Comparison of ENCODE assay signal across 17 cellular contexts in the genomic region with DNA sequence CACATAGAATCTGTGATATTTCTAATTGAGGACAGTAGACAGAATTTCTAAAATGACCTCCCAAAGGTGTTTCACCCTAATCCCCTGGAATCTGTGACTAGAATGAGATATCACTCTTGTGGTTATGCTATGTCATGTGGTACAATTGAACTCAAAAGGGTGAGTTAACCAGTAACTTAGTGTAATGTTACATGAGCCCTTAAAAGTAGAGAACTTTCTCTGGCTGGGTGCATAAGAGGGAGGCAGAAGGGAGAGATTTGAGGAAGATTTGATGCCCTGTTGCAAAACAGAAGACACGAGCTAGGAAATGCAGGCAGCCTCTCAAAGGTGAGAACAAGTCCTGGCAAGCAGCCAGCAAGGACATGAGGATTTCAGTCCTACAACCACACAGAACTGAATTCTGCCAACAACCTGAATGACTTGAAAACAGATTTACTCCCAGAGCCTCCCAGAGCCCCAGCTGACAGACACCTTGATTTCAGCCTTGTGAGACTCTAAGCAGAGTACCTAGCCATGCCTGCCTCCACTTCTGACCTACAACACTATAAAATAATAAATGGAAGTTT.
"Had no signal": no experiment of that assay in that cellular context is flagged by ENCODE, and none has a peak within 500 bp of the region (broad histone marks: within the 10 kb centered on the region; RNA-seq: fewer than 3 reads in every experiment).

No MANE protein-coding gene starts in this region.

- H3K27ac Mint-ChIP-seq: activated T-helper 17 cell treated with anti-CD3 and anti-CD28 coated beads, Interleukin-2, amount 50 U/mL, for 72 hours; dendritic cell treated with granulocyte-macrophage colony-stimulating factor and Interleukin-4, amounts not matched to agents 40 ng/mL and 50 ng/mL, for 4 days; memory B cell; natural killer cell; stimulated activated memory B cell treated with anti-CD40 and anti-IgM and Interleukin-4, amounts not matched to agents 10 μg/mL and 1 μg/mL and 100 μg/mL, for 72 hours had no signal

- DNase-seq: activated CD4-positive, alpha-beta T cell treated with anti-CD3 and anti-CD28 coated beads, Interleukin-2, amount 50 U/mL, for 48 hours; activated naive CD4-positive, alpha-beta T cell treated with Interleukin-2 at 50 U/mL for 16 hours; cerebellar nuclear complex; effector memory CD4-positive, alpha-beta T cell; gastrocnemius medialis; left ventricle myocardium inferior; natural killer cell had no signal

- H3K36me3 ChIP-seq: ascending aorta, breast epithelium, gastrocnemius medialis, left ventricle myocardium inferior, neutrophil had no signal

- H2AFZ ChIP-seq: parathyroid adenoma had no signal

- H3K36me3 Mint-ChIP-seq: memory B cell; natural killer cell; stimulated activated memory B cell treated with anti-CD40 and anti-IgM and Interleukin-4, amounts not matched to agents 10 μg/mL and 1 μg/mL and 100 μg/mL, for 72 hours had no signal

- H3K4me3 ChIP-seq: ascending aorta, breast epithelium, gastrocnemius medialis, left ventricle myocardium inferior had no signal

- H3K9me3 ChIP-seq: gastrocnemius medialis had no signal

- H3K79me2 ChIP-seq: parathyroid adenoma had no signal

- H3K4me3 Mint-ChIP-seq: activated T-helper 17 cell treated with anti-CD3 and anti-CD28 coated beads, Interleukin-2, amount 50 U/mL, for 72 hours; dendritic cell treated with granulocyte-macrophage colony-stimulating factor and Interleukin-4, amounts not matched to agents 40 ng/mL and 50 ng/mL, for 4 days; memory B cell; natural killer cell; stimulated activated memory B cell treated with anti-CD40 and anti-IgM and Interleukin-4, amounts not matched to agents 10 μg/mL and 1 μg/mL and 100 μg/mL, for 72 hours had no signal

- ATAC-seq: activated T-helper 17 cell treated with anti-CD3 and anti-CD28 coated beads, Interleukin-2, amount 50 U/mL, for 72 hours; gastrocnemius medialis; natural killer cell; stimulated activated memory B cell treated with anti-CD40 and anti-IgM and Interleukin-4, amounts not matched to agents 10 μg/mL and 1 μg/mL and 100 μg/mL, for 72 hours had no signal

- H3K4me1 ChIP-seq: ascending aorta, breast epithelium, gastrocnemius medialis, left ventricle myocardium inferior, parathyroid adenoma had no signal

- H3K9ac ChIP-seq: parathyroid adenoma had no signal

- H3K9me3 Mint-ChIP-seq: activated T-helper 17 cell treated with anti-CD3 and anti-CD28 coated beads, Interleukin-2, amount 50 U/mL, for 72 hours; natural killer cell had no signal

- H3K4me1 Mint-ChIP-seq: activated T-helper 17 cell treated with anti-CD3 and anti-CD28 coated beads, Interleukin-2, amount 50 U/mL, for 72 hours; natural killer cell; stimulated activated memory B cell treated with anti-CD40 and anti-IgM and Interleukin-4, amounts not matched to agents 10 μg/mL and 1 μg/mL and 100 μg/mL, for 72 hours had no signal

- H3K27ac ChIP-seq: ascending aorta, breast epithelium, epithelial cell of prostate, gastrocnemius medialis, left ventricle myocardium inferior, neutrophil, parathyroid adenoma, VCaP had no signal

- H3K27me3 ChIP-seq: ascending aorta, breast epithelium, gastrocnemius medialis had no signal
